ENCODE assay signal across 28 cellular contexts in genomic region chr1:147643974-147644373, GRCh38.
"Had no signal": no experiment of that assay in that cellular context is flagged by ENCODE, and none has a peak within 500 bp of the region (broad histone marks: within the 10 kb centered on the region; RNA-seq: fewer than 3 reads in every experiment).

No MANE protein-coding gene starts in this region.

- H3K9me3 Mint-ChIP-seq: immature natural killer cell; naive thymus-derived CD8-positive, alpha-beta T cell; nephron; neural crest cell; stimulated activated naive B cell treated with anti-CD40 and anti-IgM and Interleukin-4, amounts not matched to agents 10 μg/mL and 1 μg/mL and 100 μg/mL, for 72 hours had no signal

- H3K4me3 ChIP-seq: left lung, lower lobe of right lung, right atrium auricular region, right lobe of liver, smooth muscle cell, stomach, testis, thyroid gland, transverse colon, upper lobe of left lung, vagina had no signal

- H3K27me3 Mint-ChIP-seq: naive thymus-derived CD8-positive, alpha-beta T cell; progenitor cell of endocrine pancreas; stimulated activated naive B cell treated with anti-CD40 and anti-IgM and Interleukin-4, amounts not matched to agents 10 μg/mL and 1 μg/mL and 100 μg/mL, for 72 hours had no signal

- H3K27ac ChIP-seq: left lung, lower lobe of right lung, parathyroid adenoma, right atrium auricular region, right lobe of liver, stomach, testis, thyroid gland, transverse colon, upper lobe of left lung, vagina had no signal

- ATAC-seq: left colon; left lung; lower lobe of right lung; naive thymus-derived CD8-positive, alpha-beta T cell; right lobe of liver; stimulated activated naive B cell treated with anti-CD40 and anti-IgM and Interleukin-4, amounts not matched to agents 10 μg/mL and 1 μg/mL and 100 μg/mL, for 72 hours; stimulated activated naive CD8-positive, alpha-beta T cell treated with anti-CD3 and anti-CD28 coated beads, Interleukin-15, Interleukin-2, amounts not matched to agents 100 U/mL and 50 U/mL, for 24 hours had no signal

- H3K4me1 Mint-ChIP-seq: nephron; stimulated activated naive B cell treated with anti-CD40 and anti-IgM and Interleukin-4, amounts not matched to agents 10 μg/mL and 1 μg/mL and 100 μg/mL, for 72 hours had no signal

- H3K27me3 ChIP-seq: left lung, right atrium auricular region, right lobe of liver, stomach, testis, thyroid gland, transverse colon, upper lobe of left lung, vagina had no signal

- H3K9me3 ChIP-seq: left lung, lower lobe of right lung, right atrium auricular region, right lobe of liver, stomach, testis, thyroid gland, transverse colon, upper lobe of left lung, vagina had no signal

- DNase-seq: immature natural killer cell; kidney; left colon; left lung; lower lobe of right lung; mammary epithelial cell; mesenchymal stem cell; naive thymus-derived CD8-positive, alpha-beta T cell; occipital lobe; right lobe of liver; stimulated activated CD4-positive, alpha-beta T cell treated with anti-CD3 and anti-CD28 coated beads, Interleukin-1b, Interleukin-23, amount 100 ng/mL, for 48 hours; stimulated activated CD4-positive, alpha-beta T cell treated with anti-CD3 and anti-CD28 coated beads, Interleukin-2, amount 100 ng/mL, for 48 hours; stimulated activated CD4-positive, alpha-beta T cell treated with anti-CD3 and anti-CD28 coated beads, Interleukin-4, amount 100 ng/mL, for 4 hours; stimulated activated CD8-positive, alpha-beta memory T cell treated with anti-CD3 and anti-CD28 coated beads, Interleukin-4, amount 100 ng/mL, for 48 hours; stimulated activated naive B cell treated with anti-CD40 and anti-IgM and Interleukin-4, amounts not matched to agents 10 μg/mL and 1 μg/mL and 100 μg/mL, for 72 hours; stimulated activated naive CD8-positive, alpha-beta T cell treated with anti-CD3 and anti-CD28 coated beads, Interleukin-15, Interleukin-2, amounts not matched to agents 100 U/mL and 50 U/mL, for 24 hours; stomach; testis; thyroid gland; transverse colon; upper lobe of left lung had no signal

- H3K4me1 ChIP-seq: right lobe of liver, testis, vagina had no signal

- H3K4me3 Mint-ChIP-seq: immature natural killer cell; naive thymus-derived CD8-positive, alpha-beta T cell; nephron; neural crest cell; stimulated activated naive B cell treated with anti-CD40 and anti-IgM and Interleukin-4, amounts not matched to agents 10 μg/mL and 1 μg/mL and 100 μg/mL, for 72 hours had no signal

- H3K27ac Mint-ChIP-seq: nephron; progenitor cell of endocrine pancreas; stimulated activated naive B cell treated with anti-CD40 and anti-IgM and Interleukin-4, amounts not matched to agents 10 μg/mL and 1 μg/mL and 100 μg/mL, for 72 hours had no signal
